8 cellular contexts compared by ENCODE assay signal in the genomic region with DNA sequence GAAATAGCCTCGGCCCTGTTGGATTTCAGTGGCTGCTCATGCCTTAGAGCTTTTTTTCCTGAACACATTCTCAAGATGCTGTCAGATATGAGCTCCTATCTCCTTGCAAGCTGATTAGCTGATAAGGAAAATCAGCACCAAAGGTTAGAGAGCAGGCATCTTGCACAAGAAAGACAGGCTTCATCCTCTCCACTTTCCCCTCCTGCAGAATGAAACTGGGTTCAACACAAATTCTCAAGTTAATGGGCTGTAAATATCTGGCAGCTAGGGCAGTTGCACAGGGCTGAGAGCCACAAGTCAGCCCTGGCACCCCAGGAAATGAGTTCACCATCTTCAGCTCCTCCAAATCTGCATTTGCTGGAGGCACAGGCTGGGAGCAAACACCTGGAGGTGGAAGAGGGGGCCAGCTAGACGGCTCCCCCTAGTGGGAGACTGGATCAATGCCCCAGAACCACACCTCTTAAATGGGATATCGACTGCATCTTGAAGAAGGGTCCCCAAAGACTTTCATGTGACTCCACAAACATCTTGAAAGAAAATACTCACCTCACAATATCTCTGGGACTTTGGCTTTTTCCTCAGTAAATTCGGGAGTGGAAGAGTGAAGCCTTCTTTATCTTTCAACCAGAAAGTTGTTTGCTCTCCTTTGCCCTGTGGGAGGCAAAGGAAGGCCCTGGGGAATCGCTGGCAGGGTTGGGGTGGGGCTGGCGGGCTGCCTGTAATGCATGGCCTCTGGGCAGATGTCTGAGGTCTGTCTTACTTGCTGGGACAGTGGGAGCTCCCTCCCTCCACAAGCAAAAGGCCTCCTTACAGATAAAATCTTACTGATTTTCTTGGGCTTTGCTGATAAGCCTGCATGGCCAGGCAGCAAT. TPM values are rescaled to one million over a fixed set of nuclear protein-coding genes. Genes with fewer than 3 reads are reported as not detected.
DNase-seq lines count a peak whose midpoint lies in the region; ATAC-seq and TF ChIP-seq lines count a peak whose summit lies in the region.

No MANE protein-coding gene starts in this region.

- TF ChIP-seq CTCF in BJ (IDR thresholded peaks at IDR 0.05; ENCODE audit: insufficient read depth, low read depth, low read length) (peak; percentile 92), lower lobe of right lung (IDR thresholded peaks at IDR 0.05) (peak; percentile 66), transverse colon (IDR thresholded peaks at IDR 0.05) (peak; percentile 52 to 75 (median 70)), lower leg skin (IDR thresholded peaks at IDR 0.05) (no peak)

- POLR2A ChIA-PET in BJ (lab: Charles Lee) = no interaction called here

- DNase-seq in BJ (ENCODE audit: low read depth) (no peak), lower lobe of right lung (peak; percentile 50), transverse colon (peak; percentile 39), lower leg skin (ENCODE audit: low spot score in 2 of 2) (no peak)

- H3K27me3 ChIP-seq in BJ (ENCODE audit: control insufficient read depth, insufficient read depth, low read length) (peaks cover 1% of the 10 kb centered on the region), lower lobe of right lung (ENCODE audit: low read depth) (no peaks in the 10 kb centered on the region), transverse colon (no peaks in the 10 kb centered on the region)

- 31% methylated on average over 6 of the region's 6 CpGs; no CpG with 5 or more reads in 1 of the 2 donors for WGBS in transverse colon (ENCODE audit: low coverage in 1 of 2), 2 donors
- WGBS in lower leg skin, 2 donors = 19 to 20% methylated on average over 6 of the region's 6 CpGs

- no peaks in the 10 kb centered on the region for H3K4me1 ChIP-seq in lower lobe of right lung
- no peaks in the 10 kb centered on the region for H3K4me1 ChIP-seq in transverse colon

- ATAC-seq in GM18502 (IDR thresholded peaks at IDR 0.05; ENCODE audit: poor library complexity, unreplicated experiment) = peak; percentile 78
- ATAC-seq in HG03432 (IDR thresholded peaks at IDR 0.05; ENCODE audit: unreplicated experiment) = peak; percentile 70
- peak; percentile 63; the same call in 2 of the 3 replicates for ATAC-seq in SK-N-SH treated with all-trans-retinoic acid at 6 μM for 48 hours
- ATAC-seq in lower lobe of right lung = peak; percentile 81 to 89

- H3K9me3 ChIP-seq in lower lobe of right lung (no peaks in the 10 kb centered on the region), transverse colon (no peaks in the 10 kb centered on the region)

- intact Hi-C loops in lower lobe of right lung (cut with DNase I) = no loop called here
- intact Hi-C loops in transverse colon (cut with DNase I; ENCODE audit: low total_unique reads) = no loop called here
- intact Hi-C loops in lower leg skin (cut with DNase I; ENCODE audit: low total_unique reads) = no loop called here

- no peaks in the 10 kb centered on the region for H3K36me3 ChIP-seq in BJ (ENCODE audit: control insufficient read depth, insufficient read depth, low read length)
- no peaks in the 10 kb centered on the region for H3K36me3 ChIP-seq in lower lobe of right lung
- no peaks in the 10 kb centered on the region for H3K36me3 ChIP-seq in transverse colon

- CTCF ChIA-PET in BJ (lab: Yijun Ruan, JAX) = interaction anchor here (0.7 to 5.2 kb wide), 40 partner anchors 9 to 192 kb away, joined by 3 to 37 read pairs (median 4); a partner anchor contains a TSS

- H3K27ac ChIP-seq in cingulate gyrus (ENCODE audit: low read depth, low read length) (peak overlapping the region; percentile 15), lower lobe of right lung (no peak overlapping the region), transverse colon (no peak overlapping the region)

- no peak for TF ChIP-seq EP300 in transverse colon (IDR thresholded peaks at IDR 0.05; ENCODE audit: low read depth)

- in situ Hi-C loops in transverse colon (cut with MboI; ENCODE audit: low pct_ligation_motif_present in 1 of 4, low pct_unique_long_range_greater_than_20kb in 1 of 4, low sequenced_read_pairs in 3 of 4) = loop anchor here in 2 of 4 donors (25.0 kb wide), 2 partner anchors 121 to 171 kb away; a partner anchor contains a TSS

- TF ChIP-seq POLR2A in transverse colon (IDR thresholded peaks at IDR 0.05) = no peak
- TF ChIP-seq POLR2A in lower leg skin (IDR thresholded peaks at IDR 0.05) = no peak

- H3K4me3 ChIP-seq in BJ (ENCODE audit: low read depth, low read length) = no peak overlapping the region
- no peak overlapping the region for H3K4me3 ChIP-seq in lower lobe of right lung
- no peak overlapping the region for H3K4me3 ChIP-seq in transverse colon
- no peak overlapping the region for H3K4me3 ChIP-seq in lower leg skin (ENCODE audit: low read depth, poor library complexity, severe bottlenecking)

TF ChIP-seq in SK-N-SH treated with all-trans-retinoic acid at 6 μM for 48 hours, 23 proteins besides CTCF, POLR2A, EP300 and RAD21:
- TF ChIP-seq OSR1 (CRISPR knock-in tag; IDR thresholded peaks at IDR 0.05) = no peak
- TF ChIP-seq GLIS3 (CRISPR knock-in tag; IDR thresholded peaks at IDR 0.05) = no peak
- TF ChIP-seq PPARA (CRISPR knock-in tag; IDR thresholded peaks at IDR 0.05; ENCODE audit: borderline replicate concordance) = no peak
- no peak for TF ChIP-seq ZC3H10 (CRISPR knock-in tag; IDR thresholded peaks at IDR 0.05)
- TF ChIP-seq ZFP3 (CRISPR knock-in tag; IDR thresholded peaks at IDR 0.05) = no peak
- no peak for TF ChIP-seq TCF4 (CRISPR knock-in tag; IDR thresholded peaks at IDR 0.05; ENCODE audit: borderline replicate concordance)
- TF ChIP-seq ZFP30 (CRISPR knock-in tag; IDR thresholded peaks at IDR 0.05) = no peak
- TF ChIP-seq ZNF565 (CRISPR knock-in tag; conservative IDR thresholded peaks at IDR 0.05; ENCODE audit: low read depth) = no peak
- no peak for TF ChIP-seq ZNF8 (CRISPR knock-in tag; IDR thresholded peaks at IDR 0.05)
- TF ChIP-seq, protein P1, sequence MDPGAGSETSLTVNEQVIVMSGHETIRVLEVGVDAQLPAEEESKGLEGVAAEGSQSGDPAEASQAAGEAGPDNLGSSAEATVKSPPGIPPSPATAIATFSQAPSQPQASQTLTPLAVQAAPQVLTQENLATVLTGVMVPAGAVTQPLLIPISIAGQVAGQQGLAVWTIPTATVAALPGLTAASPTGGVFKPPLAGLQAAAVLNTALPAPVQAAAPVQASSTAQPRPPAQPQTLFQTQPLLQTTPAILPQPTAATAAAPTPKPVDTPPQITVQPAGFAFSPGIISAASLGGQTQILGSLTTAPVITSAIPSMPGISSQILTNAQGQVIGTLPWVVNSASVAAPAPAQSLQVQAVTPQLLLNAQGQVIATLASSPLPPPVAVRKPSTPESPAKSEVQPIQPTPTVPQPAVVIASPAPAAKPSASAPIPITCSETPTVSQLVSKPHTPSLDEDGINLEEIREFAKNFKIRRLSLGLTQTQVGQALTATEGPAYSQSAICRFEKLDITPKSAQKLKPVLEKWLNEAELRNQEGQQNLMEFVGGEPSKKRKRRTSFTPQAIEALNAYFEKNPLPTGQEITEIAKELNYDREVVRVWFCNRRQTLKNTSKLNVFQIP (CRISPR knock-in tag; IDR thresholded peaks at IDR 0.05; ENCODE audit: borderline replicate concordance, low read depth) = no peak
- TF ChIP-seq, protein P2, sequence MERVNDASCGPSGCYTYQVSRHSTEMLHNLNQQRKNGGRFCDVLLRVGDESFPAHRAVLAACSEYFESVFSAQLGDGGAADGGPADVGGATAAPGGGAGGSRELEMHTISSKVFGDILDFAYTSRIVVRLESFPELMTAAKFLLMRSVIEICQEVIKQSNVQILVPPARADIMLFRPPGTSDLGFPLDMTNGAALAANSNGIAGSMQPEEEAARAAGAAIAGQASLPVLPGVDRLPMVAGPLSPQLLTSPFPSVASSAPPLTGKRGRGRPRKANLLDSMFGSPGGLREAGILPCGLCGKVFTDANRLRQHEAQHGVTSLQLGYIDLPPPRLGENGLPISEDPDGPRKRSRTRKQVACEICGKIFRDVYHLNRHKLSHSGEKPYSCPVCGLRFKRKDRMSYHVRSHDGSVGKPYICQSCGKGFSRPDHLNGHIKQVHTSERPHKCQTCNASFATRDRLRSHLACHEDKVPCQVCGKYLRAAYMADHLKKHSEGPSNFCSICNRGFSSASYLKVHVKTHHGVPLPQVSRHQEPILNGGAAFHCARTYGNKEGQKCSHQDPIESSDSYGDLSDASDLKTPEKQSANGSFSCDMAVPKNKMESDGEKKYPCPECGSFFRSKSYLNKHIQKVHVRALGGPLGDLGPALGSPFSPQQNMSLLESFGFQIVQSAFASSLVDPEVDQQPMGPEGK (CRISPR knock-in tag; IDR thresholded peaks at IDR 0.05; ENCODE audit: borderline replicate concordance) = no peak
- TF ChIP-seq ARNTL (CRISPR knock-in tag; IDR thresholded peaks at IDR 0.05; ENCODE audit: borderline replicate concordance, low read depth) = no peak
- no peak for TF ChIP-seq RARB (CRISPR knock-in tag; IDR thresholded peaks at IDR 0.05)
TF ChIP-seq in SK-N-SH treated with all-trans-retinoic acid at 6 μM for 48 hours: peak in this region for 0.

RNA-seq across cellular contexts. Expression of a gene that starts 24.7 kb away (rescaled TPM):
- polyA plus RNA-seq in BJ (2011; rRNA removed) = 0.02 and 0.04 TPM in 2 replicates
- polyA minus RNA-seq in BJ (2011; rRNA and poly(A)+ RNA removed) = not detected in 2 replicates
- total RNA-seq in lower lobe of right lung (not detected), transverse colon (not detected), lower leg skin (not detected)

Comparison
In these comparisons a context has a peak if more than half of its experiments do, and no peak if none do; other contexts are left out.
1. DNase-seq: peak in lower lobe of right lung (single experiment) and transverse colon (single experiment); none in BJ (single experiment) and lower leg skin (0 of 2).
2. CTCF ChIP-seq: peak in BJ (single experiment), lower lobe of right lung (single experiment) and transverse colon (5 of 5); none in lower leg skin (0 of 3).
3. Peak in every context shown above with its lines, with median percentiles within 50 percentile points of each other: ATAC-seq.